ENCODE assay signal across 20 cellular contexts in genomic region chr1:116387551-116387950, GRCh38.
"Had no signal": no experiment of that assay in that cellular context is flagged by ENCODE, and none has a peak within 500 bp of the region (broad histone marks: within the 10 kb centered on the region; RNA-seq: fewer than 3 reads in every experiment).

No MANE protein-coding gene starts in this region.

- H3K9me3 ChIP-seq: esophagus squamous epithelium, left ventricle myocardium inferior, upper lobe of right lung had no signal

- H3K27ac Mint-ChIP-seq: memory B cell had no signal

- H3K27ac ChIP-seq: upper lobe of right lung had no signal

- H3K9me3 Mint-ChIP-seq: activated CD4-positive, alpha-beta memory T cell treated with anti-CD3 and anti-CD28 coated beads for 36 hours; memory B cell; natural killer cell treated with Interleukin-12 subunit alpha and Interleukin-12 subunit beta and Interleukin-15 and Interleukin-18, amount 100 ng/mL, for 72 hours had no signal

- H3K27me3 Mint-ChIP-seq: activated CD4-positive, alpha-beta memory T cell treated with anti-CD3 and anti-CD28 coated beads for 36 hours; memory B cell; natural killer cell treated with Interleukin-12 subunit alpha and Interleukin-12 subunit beta and Interleukin-15 and Interleukin-18, amount 100 ng/mL, for 72 hours had no signal

- ATAC-seq: natural killer cell treated with Interleukin-12 subunit alpha and Interleukin-12 subunit beta and Interleukin-15 and Interleukin-18, amount 100 ng/mL, for 72 hours; right cardiac atrium; stimulated activated naive CD8-positive, alpha-beta T cell treated with anti-CD3 and anti-CD28 coated beads, Interleukin-15, Interleukin-2, amounts not matched to agents 100 U/mL and 50 U/mL, for 24 hours; upper lobe of right lung had no signal

- H3K27me3 ChIP-seq: esophagus squamous epithelium, upper lobe of right lung had no signal

- H3K4me3 Mint-ChIP-seq: activated CD4-positive, alpha-beta memory T cell treated with anti-CD3 and anti-CD28 coated beads for 36 hours; memory B cell; natural killer cell treated with Interleukin-12 subunit alpha and Interleukin-12 subunit beta and Interleukin-15 and Interleukin-18, amount 100 ng/mL, for 72 hours had no signal

- H3K4me3 ChIP-seq: esophagus squamous epithelium, left ventricle myocardium inferior, upper lobe of right lung had no signal

- DNase-seq: activated CD4-positive, alpha-beta memory T cell treated with anti-CD3 and anti-CD28 coated beads for 36 hours; activated CD4-positive, alpha-beta T cell treated with anti-CD3 and anti-CD28 coated beads for 1 hour; activated gamma-delta T cell; activated T-cell treated with anti-CD3 and anti-CD28 coated beads, Interleukin-2, amount 50 U/mL, for 48 hours; amniotic stem cell; central memory CD4-positive, alpha-beta T cell; cortex of kidney; effector CD8-positive, alpha-beta T cell; esophagus squamous epithelium; hippocampal formation; kidney; left ventricle myocardium inferior; nucleus accumbens; right cardiac atrium; small intestine; stimulated activated CD4-positive, alpha-beta T cell treated with anti-CD3 and anti-CD28 coated beads, Interleukin-4, amount 100 ng/mL, for 24 hours; stimulated activated naive CD8-positive, alpha-beta T cell treated with anti-CD3 and anti-CD28 coated beads, Interleukin-15, Interleukin-2, amounts not matched to agents 100 U/mL and 50 U/mL, for 24 hours; upper lobe of right lung had no signal
